ENCODE assay signal across 1 cellular context in the genomic region with DNA sequence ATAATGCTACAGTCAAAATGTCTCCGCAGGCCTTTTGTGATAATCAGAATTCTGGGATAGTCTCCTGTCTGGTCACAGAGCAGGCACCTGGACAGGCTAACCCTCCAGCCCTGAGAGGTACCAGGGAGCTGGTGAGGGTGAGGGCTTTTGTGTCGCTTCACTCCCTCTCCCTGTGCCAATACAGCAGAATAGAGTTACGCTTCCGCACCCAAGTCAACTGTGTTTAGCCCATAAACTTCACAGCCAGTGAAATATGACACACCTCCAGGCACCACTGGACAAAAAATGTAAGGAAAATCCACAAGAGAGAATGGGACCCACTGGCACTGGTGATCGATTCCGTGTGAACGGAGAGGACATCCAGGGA.
TF ChIP-seq lines count a peak whose summit lies in the region.

No MANE protein-coding gene starts in this region.

TF ChIP-seq in IMR-90, 13 proteins besides CTCF, POLR2A, EP300 and RAD21 (continued from another document):
- TF ChIP-seq, protein P1, sequence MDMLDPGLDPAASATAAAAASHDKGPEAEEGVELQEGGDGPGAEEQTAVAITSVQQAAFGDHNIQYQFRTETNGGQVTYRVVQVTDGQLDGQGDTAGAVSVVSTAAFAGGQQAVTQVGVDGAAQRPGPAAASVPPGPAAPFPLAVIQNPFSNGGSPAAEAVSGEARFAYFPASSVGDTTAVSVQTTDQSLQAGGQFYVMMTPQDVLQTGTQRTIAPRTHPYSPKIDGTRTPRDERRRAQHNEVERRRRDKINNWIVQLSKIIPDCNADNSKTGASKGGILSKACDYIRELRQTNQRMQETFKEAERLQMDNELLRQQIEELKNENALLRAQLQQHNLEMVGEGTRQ (IDR thresholded peaks at IDR 0.05; ENCODE audit: low read depth, low read length) = no peak
- TF ChIP-seq FOS (IDR thresholded peaks at IDR 0.05; ENCODE audit: low read depth, low read length) (no peak), RCOR1 (IDR thresholded peaks at IDR 0.05; ENCODE audit: insufficient replicate concordance, low read length) (no peak), CHD1 (IDR thresholded peaks at IDR 0.05; ENCODE audit: low read depth, low read length) (no peak), MXI1 (IDR thresholded peaks at IDR 0.05; ENCODE audit: borderline replicate concordance, low read depth, low read length) (no peak), CEBPB (IDR thresholded peaks at IDR 0.05; ENCODE audit: low read depth, low read length) (no peak), RFX5 (IDR thresholded peaks at IDR 0.05; ENCODE audit: low read depth, low read length) (no peak)
- TF ChIP-seq, protein P2, sequence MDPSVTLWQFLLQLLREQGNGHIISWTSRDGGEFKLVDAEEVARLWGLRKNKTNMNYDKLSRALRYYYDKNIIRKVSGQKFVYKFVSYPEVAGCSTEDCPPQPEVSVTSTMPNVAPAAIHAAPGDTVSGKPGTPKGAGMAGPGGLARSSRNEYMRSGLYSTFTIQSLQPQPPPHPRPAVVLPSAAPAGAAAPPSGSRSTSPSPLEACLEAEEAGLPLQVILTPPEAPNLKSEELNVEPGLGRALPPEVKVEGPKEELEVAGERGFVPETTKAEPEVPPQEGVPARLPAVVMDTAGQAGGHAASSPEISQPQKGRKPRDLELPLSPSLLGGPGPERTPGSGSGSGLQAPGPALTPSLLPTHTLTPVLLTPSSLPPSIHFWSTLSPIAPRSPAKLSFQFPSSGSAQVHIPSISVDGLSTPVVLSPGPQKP (IDR thresholded peaks at IDR 0.05; ENCODE audit: borderline replicate concordance, low read depth, low read length) = no peak
